8 cellular contexts compared by ENCODE assay signal in the genomic region with DNA sequence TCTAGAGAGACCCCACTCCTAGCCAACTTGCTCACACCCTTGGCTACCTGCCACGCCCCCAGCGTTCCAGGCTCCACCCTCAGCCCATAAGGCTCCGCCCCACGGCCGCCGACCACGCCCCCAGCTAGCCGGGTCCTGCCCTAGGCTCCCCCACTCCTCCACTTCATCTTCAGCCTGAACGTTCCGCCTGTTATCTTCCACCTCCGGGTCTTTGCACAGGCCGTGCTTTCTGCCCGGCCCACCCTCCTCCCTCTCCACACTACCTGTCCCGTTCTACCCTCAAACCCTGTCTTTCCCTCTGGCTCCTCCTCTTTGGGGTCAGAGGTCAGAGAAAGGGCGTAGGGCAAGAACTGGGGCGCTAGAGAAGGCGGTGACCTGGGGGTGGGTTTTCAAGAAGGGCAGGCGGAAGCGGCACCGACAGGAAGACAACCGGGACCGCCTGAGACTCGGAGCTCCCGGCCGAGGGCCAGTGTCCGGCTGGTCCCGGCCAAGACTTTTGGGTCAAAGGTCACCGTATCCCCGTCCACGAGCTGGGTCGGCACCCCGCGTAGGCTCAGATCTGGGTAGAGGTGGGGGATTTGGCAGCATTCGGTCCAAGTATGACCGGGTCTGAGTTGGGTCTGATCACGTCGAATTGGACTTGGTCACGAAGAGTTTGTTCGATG. TPM values are rescaled to one million over a fixed set of nuclear protein-coding genes. Genes with fewer than 3 reads are reported as not detected.
DNase-seq lines count a peak whose midpoint lies in the region; ATAC-seq, FAIRE-seq and TF ChIP-seq lines count a peak whose summit lies in the region.

No MANE protein-coding gene starts in this region.

- TF ChIP-seq CTCF in Calu3 (IDR thresholded peaks at IDR 0.05; ENCODE audit: unreplicated experiment) (no peak), HepG2 (CRISPR knock-in tag; IDR thresholded peaks at IDR 0.05) (0 out of 2 replicates have a peak, but pooled peaks have one; percentile 6)

- CTCF ChIA-PET in Calu3 (lab: Charles Lee): interaction anchor here (0.6 to 1.3 kb wide), 7 partner anchors 9 to 56 kb away, joined by 3 to 10 read pairs (median 4); partner anchors contain the start of gene MPV17L2
- CTCF ChIA-PET in HepG2 (lab: Yijun Ruan, JAX; ENCODE audit: low intra/inter-chr PET ratio, low total read pairs): no interaction called here

- peaks cover 61% of the 10 kb centered on the region for H3K27me3 Mint-ChIP-seq in Calu3 (ENCODE audit: unreplicated experiment)

- H3K27ac Mint-ChIP-seq in Calu3 (ENCODE audit: unreplicated experiment): peak overlapping the region; percentile 45

- FAIRE-seq in HepG2 (lab: Jason Lieb, UNC): no peak

- intact Hi-C loops in Calu3 (cut with micrococcal nuclease; ENCODE audit: unreplicated experiment): no loop called here
- intact Hi-C loops in HepG2 (cut with micrococcal nuclease; ENCODE audit: unreplicated experiment): loop anchor here (1.0 kb wide), 1 partner anchor 20 kb away; the partner anchor contains the start of gene RAB3A

- DNase-seq in Calu3: peak; percentile 38
- peak; percentile 59 for DNase-seq in SK-N-DZ (ENCODE audit: low spot score)
- DNase-seq in cerebellar cortex (ENCODE audit: low spot score): peak; percentile 80
- peak; percentile 63 for DNase-seq in HepG2 (ENCODE audit: low spot score)
- DNase-seq in substantia nigra (lab: John Stamatoyannopoulos, UW): peak in 23 of 49 donors; percentile 8 to 63 (median 36)
- DNase-seq in NCI-H1105 (lab: John Stamatoyannopoulos, UW): no peak

- H3K36me3 ChIP-seq in HepG2 (replicated peaks in 1 of 2; ENCODE audit: control insufficient read depth in 1 of 2, insufficient read depth in 2 of 2, low read length in 2 of 2): no peaks in the 10 kb centered on the region

- H3K27ac ChIP-seq in HepG2 (ENCODE audit: extremely low read length, insufficient read depth, low read length) (peak overlapping the region; percentile 65), substantia nigra (ENCODE audit: low read depth, low read length, poor library complexity, severe bottlenecking) (peak overlapping the region; percentile 53)

- peaks cover 1 to 11% of the 10 kb centered on the region in 2 experiments; a peak in 2 of 5 replicates for H3K27me3 ChIP-seq in HepG2 (ENCODE audit: control insufficient read depth in 1 of 2, insufficient read depth in 2 of 2, low read length in 2 of 2)

- POLR2A ChIA-PET in HepG2 (lab: Yijun Ruan, JAX): interaction anchor here (0.6 to 1.8 kb wide), 20 partner anchors 9 to 429 kb away, joined by 3 to 16 read pairs (median 5); partner anchors contain the start of genes B3GNT3, GDF15, IQCN and JUND

- H3K4me2 ChIP-seq in HepG2 (ENCODE audit: low read depth, low read length): peak overlapping the region; percentile 95

- no TSS peak for BruUV-seq in Calu3 (replicated peaks; lab: Mats Ljungman, UMichigan)
- BruUV-seq in HepG2 (replicated peaks; lab: Mats Ljungman, UMichigan): no TSS peak

- peaks cover 15% of the 10 kb centered on the region for H3K36me3 Mint-ChIP-seq in Calu3 (ENCODE audit: insufficient read depth, unreplicated experiment)

- in situ Hi-C loops in HepG2 (cut with HindIII; ENCODE audit: extremely low pct_ligation_motif_present, low pct_unique_long_range_greater_than_20kb): no loop called here

- H3K9me3 ChIP-seq in HepG2 (ENCODE audit: low read length): no peaks in the 10 kb centered on the region

- no peaks in the 10 kb centered on the region for H4K20me1 ChIP-seq in HepG2 (ENCODE audit: insufficient read depth, low read length)

- H3K4me1 ChIP-seq in HepG2 (ENCODE audit: insufficient read depth, low read length): peaks cover 51% of the 10 kb centered on the region

- ATAC-seq in HG02840 (IDR thresholded peaks at IDR 0.05; ENCODE audit: low FRiP score, unreplicated experiment): peak; percentile 4
- peak; percentile 35 for ATAC-seq in HepG2
- no peak for ATAC-seq in GM18861 (IDR thresholded peaks at IDR 0.05; ENCODE audit: unreplicated experiment)

- TF ChIP-seq POLR2A in HepG2 (IDR thresholded peaks at IDR 0.05; ENCODE audit: insufficient read depth in 1 of 2, low read depth in 2 of 2, low read length in 2 of 2): peak in 1 of 2 experiments; percentile 44; a peak in 1 of 4 replicates

- peaks cover 8% of the 10 kb centered on the region for H3K4me1 Mint-ChIP-seq in Calu3 (ENCODE audit: low read depth, unreplicated experiment)

- TF ChIP-seq RAD21 in HepG2 (CRISPR knock-in tag; IDR thresholded peaks at IDR 0.05): no peak

- H3K4me3 ChIP-seq in HepG2 (replicated peaks in 1 of 3; ENCODE audit: insufficient read depth in 1 of 3, low read depth in 2 of 3, low read length in 3 of 3): peak overlapping the region; percentile 52 to 80 (median 58)

- H3K79me2 ChIP-seq in HepG2 (ENCODE audit: insufficient read depth, low read length): no peaks in the 10 kb centered on the region

- peak overlapping the region; percentile 85 for H2AFZ ChIP-seq in HepG2 (ENCODE audit: low read length)

- no peaks in the 10 kb centered on the region for H3K9me3 Mint-ChIP-seq in Calu3 (ENCODE audit: low read depth, unreplicated experiment)

- 2% methylated on average over 37 of the region's 39 CpGs for WGBS in HepG2 (ENCODE audit: low lambda C conversion rate)

- TF ChIP-seq EP300 in HepG2 (IDR thresholded peaks at IDR 0.05; ENCODE audit: low read depth in 2 of 2, low read length in 2 of 2) (no peak), HepG2 (CRISPR knock-in tag; IDR thresholded peaks at IDR 0.05; ENCODE audit: borderline replicate concordance) (no peak)

- peak overlapping the region; percentile 67 for H3K9ac ChIP-seq in HepG2 (ENCODE audit: insufficient read depth, low read depth, low read length)

- peak overlapping the region; percentile 79 for H3K4me3 Mint-ChIP-seq in Calu3 (ENCODE audit: low read depth, unreplicated experiment)

RNA-seq across cellular contexts. Expression of gene PDE4C, which starts 2.2 kb away (rescaled TPM):
- total RNA-seq in Calu3 (2022) (0.90 and 2.4 TPM in 2 replicates), HepG2 (2016; rRNA removed; fragmentation: Illumina TruSeq; extraction: Trizol) (0.90 and 1.4 TPM in 2 replicates)
- polyA plus RNA-seq in SK-N-DZ (2014; cell fraction: cytosol; rRNA removed): 9.0 and 9.9 TPM in 2 replicates
- 49.1 and 53.2 TPM in 2 replicates for polyA plus RNA-seq in SK-N-DZ (2014; cell fraction: nucleus; rRNA removed)
- total RNA-seq in HepG2 (2016; cell fraction: cytosol; rRNA removed; fragmentation: Illumina TruSeq; extraction: Trizol; ENCODE audit: low read depth): 0.30 and 0.44 TPM in 2 replicates
- total RNA-seq in HepG2 (2016; cell fraction: insoluble cytoplasmic fraction; rRNA removed; fragmentation: Illumina TruSeq; extraction: Trizol): 0.49 and 1.5 TPM in 2 replicates
- total RNA-seq in HepG2 (2016; cell fraction: membrane; rRNA removed; fragmentation: Illumina TruSeq; extraction: Trizol): 0.07 and 0.37 TPM in 2 replicates
- 1.7 and 2.4 TPM in 2 replicates for total RNA-seq in HepG2 (2016; cell fraction: nucleus; rRNA removed; fragmentation: Illumina TruSeq; extraction: Trizol)
- 14.0 and 17.9 TPM in 2 replicates for polyA plus RNA-seq in HepG2 (2011; rRNA removed)
- 3.4 and 4.6 TPM in 2 replicates for polyA plus RNA-seq in HepG2 (2011; cell fraction: cytosol; rRNA removed)
- 128 and 158 TPM in 2 replicates for polyA plus RNA-seq in HepG2 (2011; cell fraction: nucleus; rRNA removed)
- 2.2 and 3.2 TPM in 2 replicates for polyA plus RNA-seq in HepG2 (2012)
- not detected in 2 replicates for polyA plus RNA-seq in HepG2 (2016; cell fraction: cytosol; fragmentation: Illumina TruSeq; extraction: Trizol; ENCODE audit: low read depth)
- 0.33 and 0.37 TPM in 2 replicates for polyA plus RNA-seq in HepG2 (2016; cell fraction: insoluble cytoplasmic fraction; fragmentation: Illumina TruSeq; extraction: Trizol; ENCODE audit: low read depth)
- not detected in 2 replicates for polyA plus RNA-seq in HepG2 (2016; cell fraction: membrane; fragmentation: Illumina TruSeq; extraction: Trizol; ENCODE audit: low read depth)
- polyA plus RNA-seq in HepG2 (2016; cell fraction: nucleus; fragmentation: Illumina TruSeq; extraction: Trizol; ENCODE audit: insufficient read depth, low read depth): 10.9 and 11.5 TPM in 2 replicates
- polyA minus RNA-seq in HepG2 (2011; rRNA and poly(A)+ RNA removed; ENCODE audit: low replicate concordance): 0.56 and 12.3 TPM in 2 replicates
- polyA minus RNA-seq in HepG2 (2011; cell fraction: cytosol; rRNA and poly(A)+ RNA removed): 1.5 and 3.1 TPM in 2 replicates
- polyA minus RNA-seq in HepG2 (2011; cell fraction: nucleus; rRNA and poly(A)+ RNA removed): 30.4 and 31.1 TPM in 2 replicates

RNA-seq across cellular contexts. Expression of gene RAB3A, which starts 20.1 kb away (rescaled TPM):
- total RNA-seq in Calu3 (2022) (1.9 TPM in 2 replicates), HepG2 (2016; rRNA removed; fragmentation: Illumina TruSeq; extraction: Trizol) (0.53 and 0.58 TPM in 2 replicates)
- polyA plus RNA-seq in SK-N-DZ (2014; cell fraction: cytosol; rRNA removed): 12.2 and 15.0 TPM in 2 replicates
- polyA plus RNA-seq in SK-N-DZ (2014; cell fraction: nucleus; rRNA removed): 5.6 and 15.2 TPM in 2 replicates
- total RNA-seq in HepG2 (2016; cell fraction: cytosol; rRNA removed; fragmentation: Illumina TruSeq; extraction: Trizol; ENCODE audit: low read depth): 1.5 and 2.4 TPM in 2 replicates
- total RNA-seq in HepG2 (2016; cell fraction: insoluble cytoplasmic fraction; rRNA removed; fragmentation: Illumina TruSeq; extraction: Trizol): 0.61 and 1.2 TPM in 2 replicates
- total RNA-seq in HepG2 (2016; cell fraction: membrane; rRNA removed; fragmentation: Illumina TruSeq; extraction: Trizol): 1.4 and 1.8 TPM in 2 replicates
- 1.0 and 1.4 TPM in 2 replicates for total RNA-seq in HepG2 (2016; cell fraction: nucleus; rRNA removed; fragmentation: Illumina TruSeq; extraction: Trizol)
- polyA plus RNA-seq in HepG2 (2011; rRNA removed): 0.95 and 0.98 TPM in 2 replicates
- 1.4 TPM in 2 replicates for polyA plus RNA-seq in HepG2 (2011; cell fraction: cytosol; rRNA removed)
- 2.7 and 3.2 TPM in 2 replicates for polyA plus RNA-seq in HepG2 (2011; cell fraction: nucleus; rRNA removed)
- 1.8 and 2.1 TPM in 2 replicates for polyA plus RNA-seq in HepG2 (2012)
- 0.90 and 0.94 TPM in 2 replicates for polyA plus RNA-seq in HepG2 (2016; cell fraction: cytosol; fragmentation: Illumina TruSeq; extraction: Trizol; ENCODE audit: low read depth)
- 1.1 and 2.1 TPM in 2 replicates for polyA plus RNA-seq in HepG2 (2016; cell fraction: insoluble cytoplasmic fraction; fragmentation: Illumina TruSeq; extraction: Trizol; ENCODE audit: low read depth)
- polyA plus RNA-seq in HepG2 (2016; cell fraction: membrane; fragmentation: Illumina TruSeq; extraction: Trizol; ENCODE audit: low read depth): 1.1 TPM in 2 replicates
- 2.0 and 3.3 TPM in 2 replicates for polyA plus RNA-seq in HepG2 (2016; cell fraction: nucleus; fragmentation: Illumina TruSeq; extraction: Trizol; ENCODE audit: insufficient read depth, low read depth)
- 4.2 and 9.4 TPM in 2 replicates for polyA minus RNA-seq in HepG2 (2011; rRNA and poly(A)+ RNA removed; ENCODE audit: low replicate concordance)
- 3.9 and 4.1 TPM in 2 replicates for polyA minus RNA-seq in HepG2 (2011; cell fraction: cytosol; rRNA and poly(A)+ RNA removed)
- polyA minus RNA-seq in HepG2 (2011; cell fraction: nucleus; rRNA and poly(A)+ RNA removed): 0.64 and 1.2 TPM in 2 replicates

RNA-seq across cellular contexts. Expression of gene MPV17L2, which starts 31.0 kb away (rescaled TPM):
- 10.9 and 11.5 TPM in 2 replicates for total RNA-seq in Calu3 (2022)
- polyA plus RNA-seq in SK-N-DZ (2014; cell fraction: cytosol; rRNA removed): 17.6 and 47.1 TPM in 2 replicates
- 18.9 and 19.8 TPM in 2 replicates for polyA plus RNA-seq in SK-N-DZ (2014; cell fraction: nucleus; rRNA removed)
- 13.0 and 16.7 TPM in 2 replicates for total RNA-seq in HepG2 (2016; rRNA removed; fragmentation: Illumina TruSeq; extraction: Trizol)
- 5.8 and 6.2 TPM in 2 replicates for total RNA-seq in HepG2 (2016; cell fraction: cytosol; rRNA removed; fragmentation: Illumina TruSeq; extraction: Trizol; ENCODE audit: low read depth)
- total RNA-seq in HepG2 (2016; cell fraction: insoluble cytoplasmic fraction; rRNA removed; fragmentation: Illumina TruSeq; extraction: Trizol): 13.4 and 17.8 TPM in 2 replicates
- 8.3 and 11.1 TPM in 2 replicates for total RNA-seq in HepG2 (2016; cell fraction: membrane; rRNA removed; fragmentation: Illumina TruSeq; extraction: Trizol)
- total RNA-seq in HepG2 (2016; cell fraction: nucleus; rRNA removed; fragmentation: Illumina TruSeq; extraction: Trizol): 9.2 and 11.2 TPM in 2 replicates
- polyA plus RNA-seq in HepG2 (2011; rRNA removed): 12.4 and 13.6 TPM in 2 replicates
- 8.7 and 13.2 TPM in 2 replicates for polyA plus RNA-seq in HepG2 (2011; cell fraction: cytosol; rRNA removed)
- 5.8 and 6.4 TPM in 2 replicates for polyA plus RNA-seq in HepG2 (2011; cell fraction: nucleus; rRNA removed)
- 6.0 and 9.4 TPM in 2 replicates for polyA plus RNA-seq in HepG2 (2012)
- 7.8 and 8.4 TPM in 2 replicates for polyA plus RNA-seq in HepG2 (2016; cell fraction: cytosol; fragmentation: Illumina TruSeq; extraction: Trizol; ENCODE audit: low read depth)
- polyA plus RNA-seq in HepG2 (2016; cell fraction: insoluble cytoplasmic fraction; fragmentation: Illumina TruSeq; extraction: Trizol; ENCODE audit: low read depth): 21.7 TPM in 2 replicates
- polyA plus RNA-seq in HepG2 (2016; cell fraction: membrane; fragmentation: Illumina TruSeq; extraction: Trizol; ENCODE audit: low read depth): 9.2 and 11.9 TPM in 2 replicates
- polyA plus RNA-seq in HepG2 (2016; cell fraction: nucleus; fragmentation: Illumina TruSeq; extraction: Trizol; ENCODE audit: insufficient read depth, low read depth): 27.8 and 29.4 TPM in 2 replicates
- 22.3 and 69.9 TPM in 2 replicates for polyA minus RNA-seq in HepG2 (2011; rRNA and poly(A)+ RNA removed; ENCODE audit: low replicate concordance)
- polyA minus RNA-seq in HepG2 (2011; cell fraction: cytosol; rRNA and poly(A)+ RNA removed): 3.4 and 4.1 TPM in 2 replicates
- polyA minus RNA-seq in HepG2 (2011; cell fraction: nucleus; rRNA and poly(A)+ RNA removed): 2.5 and 3.7 TPM in 2 replicates

RNA-seq across cellular contexts. Expression of gene IQCN, which starts 50.3 kb away (rescaled TPM):
- total RNA-seq in Calu3 (2022) (1.5 and 1.6 TPM in 2 replicates), HepG2 (2016; rRNA removed; fragmentation: Illumina TruSeq; extraction: Trizol) (0.04 and 0.07 TPM in 2 replicates)
- 0.29 TPM in 1 of 2 replicates, not detected in the other for polyA plus RNA-seq in SK-N-DZ (2014; cell fraction: cytosol; rRNA removed)
- 0.04 and 1.1 TPM in 2 replicates for polyA plus RNA-seq in SK-N-DZ (2014; cell fraction: nucleus; rRNA removed)
- total RNA-seq in HepG2 (2016; cell fraction: cytosol; rRNA removed; fragmentation: Illumina TruSeq; extraction: Trizol; ENCODE audit: low read depth): not detected in 2 replicates
- total RNA-seq in HepG2 (2016; cell fraction: insoluble cytoplasmic fraction; rRNA removed; fragmentation: Illumina TruSeq; extraction: Trizol): 0.04 TPM in 1 of 2 replicates, not detected in the other
- total RNA-seq in HepG2 (2016; cell fraction: membrane; rRNA removed; fragmentation: Illumina TruSeq; extraction: Trizol): not detected in 2 replicates
- 0.13 TPM in 1 of 2 replicates, not detected in the other for total RNA-seq in HepG2 (2016; cell fraction: nucleus; rRNA removed; fragmentation: Illumina TruSeq; extraction: Trizol)
- 0.14 and 0.18 TPM in 2 replicates for polyA plus RNA-seq in HepG2 (2011; rRNA removed)
- 0.03 and 0.04 TPM in 2 replicates for polyA plus RNA-seq in HepG2 (2011; cell fraction: cytosol; rRNA removed)
- polyA plus RNA-seq in HepG2 (2011; cell fraction: nucleus; rRNA removed): 1.3 and 1.5 TPM in 2 replicates
- 0.13 TPM in 2 replicates for polyA plus RNA-seq in HepG2 (2012)
- not detected in 2 replicates for polyA plus RNA-seq in HepG2 (2016; cell fraction: cytosol; fragmentation: Illumina TruSeq; extraction: Trizol; ENCODE audit: low read depth)
- not detected in 2 replicates for polyA plus RNA-seq in HepG2 (2016; cell fraction: insoluble cytoplasmic fraction; fragmentation: Illumina TruSeq; extraction: Trizol; ENCODE audit: low read depth)
- polyA plus RNA-seq in HepG2 (2016; cell fraction: membrane; fragmentation: Illumina TruSeq; extraction: Trizol; ENCODE audit: low read depth): not detected in 2 replicates
- 0.25 and 0.49 TPM in 2 replicates for polyA plus RNA-seq in HepG2 (2016; cell fraction: nucleus; fragmentation: Illumina TruSeq; extraction: Trizol; ENCODE audit: insufficient read depth, low read depth)
- polyA minus RNA-seq in HepG2 (2011; rRNA and poly(A)+ RNA removed; ENCODE audit: low replicate concordance): 0.26 and 0.91 TPM in 2 replicates
- 0.53 TPM in 1 of 2 replicates, not detected in the other for polyA minus RNA-seq in HepG2 (2011; cell fraction: cytosol; rRNA and poly(A)+ RNA removed)
- 0.52 and 0.62 TPM in 2 replicates for polyA minus RNA-seq in HepG2 (2011; cell fraction: nucleus; rRNA and poly(A)+ RNA removed)

RNA-seq across cellular contexts. Expression of gene IFI30, which starts 50.4 kb away (rescaled TPM):
- total RNA-seq in Calu3 (2022): 22.4 and 41.8 TPM in 2 replicates
- 2.7 and 11.0 TPM in 2 replicates for polyA plus RNA-seq in SK-N-DZ (2014; cell fraction: cytosol; rRNA removed)
- polyA plus RNA-seq in SK-N-DZ (2014; cell fraction: nucleus; rRNA removed): 0.72 and 1.1 TPM in 2 replicates
- total RNA-seq in HepG2 (2016; rRNA removed; fragmentation: Illumina TruSeq; extraction: Trizol): 41.2 and 79.4 TPM in 2 replicates
- total RNA-seq in HepG2 (2016; cell fraction: cytosol; rRNA removed; fragmentation: Illumina TruSeq; extraction: Trizol; ENCODE audit: low read depth): 49.8 and 56.5 TPM in 2 replicates
- 39.1 and 76.9 TPM in 2 replicates for total RNA-seq in HepG2 (2016; cell fraction: insoluble cytoplasmic fraction; rRNA removed; fragmentation: Illumina TruSeq; extraction: Trizol)
- 32.9 and 35.3 TPM in 2 replicates for total RNA-seq in HepG2 (2016; cell fraction: membrane; rRNA removed; fragmentation: Illumina TruSeq; extraction: Trizol)
- total RNA-seq in HepG2 (2016; cell fraction: nucleus; rRNA removed; fragmentation: Illumina TruSeq; extraction: Trizol): 62.2 and 72.4 TPM in 2 replicates
- polyA plus RNA-seq in HepG2 (2011; rRNA removed): 24.7 and 25.0 TPM in 2 replicates
- polyA plus RNA-seq in HepG2 (2011; cell fraction: cytosol; rRNA removed): 33.2 and 51.0 TPM in 2 replicates
- polyA plus RNA-seq in HepG2 (2011; cell fraction: nucleus; rRNA removed): 13.2 and 16.2 TPM in 2 replicates
- polyA plus RNA-seq in HepG2 (2012): 13.8 and 14.8 TPM in 2 replicates
- polyA plus RNA-seq in HepG2 (2016; cell fraction: cytosol; fragmentation: Illumina TruSeq; extraction: Trizol; ENCODE audit: low read depth): 68.0 and 80.0 TPM in 2 replicates
- 46.2 and 52.2 TPM in 2 replicates for polyA plus RNA-seq in HepG2 (2016; cell fraction: insoluble cytoplasmic fraction; fragmentation: Illumina TruSeq; extraction: Trizol; ENCODE audit: low read depth)
- 28.9 and 31.1 TPM in 2 replicates for polyA plus RNA-seq in HepG2 (2016; cell fraction: membrane; fragmentation: Illumina TruSeq; extraction: Trizol; ENCODE audit: low read depth)
- 133 TPM in 2 replicates for polyA plus RNA-seq in HepG2 (2016; cell fraction: nucleus; fragmentation: Illumina TruSeq; extraction: Trizol; ENCODE audit: insufficient read depth, low read depth)
- 49.7 and 255 TPM in 2 replicates for polyA minus RNA-seq in HepG2 (2011; rRNA and poly(A)+ RNA removed; ENCODE audit: low replicate concordance)
- polyA minus RNA-seq in HepG2 (2011; cell fraction: cytosol; rRNA and poly(A)+ RNA removed): 11.2 and 23.9 TPM in 2 replicates
- polyA minus RNA-seq in HepG2 (2011; cell fraction: nucleus; rRNA and poly(A)+ RNA removed): 3.7 and 4.4 TPM in 2 replicates
